In genomic region chr6:30611856-30612194, GRCh38 we compare ENCODE assay signal across 14 cellular contexts. TPM values are rescaled to one million over a fixed set of nuclear protein-coding genes. Genes with fewer than 3 reads are reported as not detected.
DNase-seq lines count a peak whose midpoint lies in the region; ATAC-seq and TF ChIP-seq lines count a peak whose summit lies in the region.
"Had no signal": no experiment of that assay in that cellular context is flagged by ENCODE, and none has a peak within 500 bp of the region (broad histone marks: within the 10 kb centered on the region; RNA-seq: fewer than 3 reads in every experiment).

No MANE protein-coding gene starts in this region.

- H3K27ac Mint-ChIP-seq in activated T-helper 2 cell treated with anti-CD3 and anti-CD28 coated beads, Interferon-gamma antibody, Interleukin-2, Interleukin-4, amounts not matched to agents 10 μg/mL and 5 μg/mL and 100 μg/mL, durations not matched to agents 14 hours and 24 hours and 36 hours = peak overlapping the region; percentile 67

- no peak for ATAC-seq in right cardiac atrium
- no peak for ATAC-seq in HG02610 (IDR thresholded peaks at IDR 0.05; ENCODE audit: unreplicated experiment)
- ATAC-seq: left lobe of liver had no signal

- H3K4me1 ChIP-seq in cardiac muscle cell (ENCODE audit: low read depth) (peaks cover 13% of the 10 kb centered on the region), right cardiac atrium (ENCODE audit: control insufficient read depth, insufficient read depth, low read length) (peaks cover 6% of the 10 kb centered on the region), muscle layer of duodenum (ENCODE audit: control insufficient read depth in 1 of 2, insufficient read depth in 2 of 2, low read length in 2 of 2) (peaks cover 24 to 44% of the 10 kb centered on the region in 2 donors), uterus (peaks cover 0 to 21% of the 10 kb centered on the region in 2 donors)

- DNase-seq in cardiac muscle cell (ENCODE audit: low read depth in 1 of 2, low spot score in 1 of 2) (no peak), right cardiac atrium (no peak), uterus (no peak), NCI-H345 treated with DMSO at 0.1 percent for 48 hours (lab: John Stamatoyannopoulos, UW; ENCODE audit: unreplicated experiment) (no peak)
- no peak for DNase-seq in activated T-helper 2 cell treated with anti-CD3 and anti-CD28 coated beads, Interferon-gamma antibody, Interleukin-2, Interleukin-4, amounts not matched to agents 10 μg/mL and 5 μg/mL and 100 μg/mL, durations not matched to agents 14 hours and 24 hours and 36 hours (ENCODE audit: low spot score)
- DNase-seq in activated effector memory CD4-positive, alpha-beta T cell treated with Interleukin-2 at 50 U/mL for 16 hours = no peak
- DNase-seq: BE2C; NCI-H1048; NCI-H510A; RPMI8226; stimulated activated CD8-positive, alpha-beta memory T cell treated with anti-CD3 and anti-CD28 coated beads, Interleukin-4, amount 100 ng/mL, for 48 hours had no signal

- WGBS in right cardiac atrium = 54% methylated on average over 2 of the region's 2 CpGs

- H3K27ac ChIP-seq in cardiac muscle cell = peak overlapping the region; percentile 99
- no peak overlapping the region for H3K27ac ChIP-seq in right cardiac atrium (ENCODE audit: low read length)
- peak overlapping the region; percentile 1 for H3K27ac ChIP-seq in muscle layer of duodenum (ENCODE audit: low read length)
- H3K27ac ChIP-seq in uterus = peak overlapping the region; percentile 36 to 98

- peaks cover 30% of the 10 kb centered on the region for H3K36me3 ChIP-seq in cardiac muscle cell
- H3K36me3 ChIP-seq in muscle layer of duodenum (ENCODE audit: control insufficient read depth in 1 of 2, insufficient read depth in 2 of 2, low read length in 2 of 2) = peaks cover 34 to 47% of the 10 kb centered on the region in 2 donors
- H3K36me3 ChIP-seq in uterus = no peaks in the 10 kb centered on the region

- peaks cover 92% of the 10 kb centered on the region for H3K36me3 Mint-ChIP-seq in activated T-helper 2 cell treated with anti-CD3 and anti-CD28 coated beads, Interferon-gamma antibody, Interleukin-2, Interleukin-4, amounts not matched to agents 10 μg/mL and 5 μg/mL and 100 μg/mL, durations not matched to agents 14 hours and 24 hours and 36 hours (ENCODE audit: low read depth)

- intact Hi-C loops in right cardiac atrium (cut with DNase I) (no loop called here), uterus (cut with DNase I; ENCODE audit: low total_unique reads) (no loop called here)
- intact Hi-C loops in activated T-helper 2 cell treated with anti-CD3 and anti-CD28 coated beads, Interferon-gamma antibody, Interleukin-2, Interleukin-4, amounts not matched to agents 10 μg/mL and 5 μg/mL and 100 μg/mL, durations not matched to agents 14 hours and 24 hours and 36 hours (cut with micrococcal nuclease) = loop anchor here (10.0 kb wide), 1 partner anchor 933 kb away; the partner anchor contains the start of genes ATP6V1G2, DDX39B and NFKBIL1

- no peaks in the 10 kb centered on the region for H3K27me3 Mint-ChIP-seq in activated T-helper 2 cell treated with anti-CD3 and anti-CD28 coated beads, Interferon-gamma antibody, Interleukin-2, Interleukin-4, amounts not matched to agents 10 μg/mL and 5 μg/mL and 100 μg/mL, durations not matched to agents 14 hours and 24 hours and 36 hours (ENCODE audit: low read depth)

- no peak for TF ChIP-seq CTCF in cardiac muscle cell (IDR thresholded peaks at IDR 0.05; ENCODE audit: low read depth, low read length)
- no peak for TF ChIP-seq CTCF in uterus (IDR thresholded peaks at IDR 0.05)

- H3K4me3 ChIP-seq in cardiac muscle cell = no peak overlapping the region
- no peak overlapping the region for H3K4me3 ChIP-seq in right cardiac atrium (ENCODE audit: low read length)
- no peak overlapping the region for H3K4me3 ChIP-seq in muscle layer of duodenum (ENCODE audit: low read depth in 1 of 2, low read length in 2 of 2)
- no peak overlapping the region for H3K4me3 ChIP-seq in uterus

- no peak for TF ChIP-seq POLR2A in uterus (IDR thresholded peaks at IDR 0.05)

- peaks cover 54% of the 10 kb centered on the region for H3K4me1 Mint-ChIP-seq in activated T-helper 2 cell treated with anti-CD3 and anti-CD28 coated beads, Interferon-gamma antibody, Interleukin-2, Interleukin-4, amounts not matched to agents 10 μg/mL and 5 μg/mL and 100 μg/mL, durations not matched to agents 14 hours and 24 hours and 36 hours (ENCODE audit: low read depth)

- H3K27me3 ChIP-seq in cardiac muscle cell = no peaks in the 10 kb centered on the region
- H3K27me3 ChIP-seq in right cardiac atrium (ENCODE audit: control insufficient read depth, insufficient read depth) = no peaks in the 10 kb centered on the region
- H3K27me3 ChIP-seq in muscle layer of duodenum (ENCODE audit: low read depth, low read length) = no peaks in the 10 kb centered on the region
- H3K27me3 ChIP-seq in uterus = no peaks in the 10 kb centered on the region
- H3K27me3 ChIP-seq: BE2C had no signal

- no peak overlapping the region for H3K4me3 Mint-ChIP-seq in activated T-helper 2 cell treated with anti-CD3 and anti-CD28 coated beads, Interferon-gamma antibody, Interleukin-2, Interleukin-4, amounts not matched to agents 10 μg/mL and 5 μg/mL and 100 μg/mL, durations not matched to agents 14 hours and 24 hours and 36 hours (ENCODE audit: low read depth)

- H3K9me3 ChIP-seq in cardiac muscle cell (ENCODE audit: low read depth) (no peaks in the 10 kb centered on the region), right cardiac atrium (ENCODE audit: control insufficient read depth, low read length) (no peaks in the 10 kb centered on the region), muscle layer of duodenum (ENCODE audit: control insufficient read depth in 1 of 2, low read length in 2 of 2) (no peaks in the 10 kb centered on the region), uterus (no peaks in the 10 kb centered on the region)
- H3K9me3 ChIP-seq: BE2C had no signal

- no peaks in the 10 kb centered on the region for H3K9me3 Mint-ChIP-seq in activated T-helper 2 cell treated with anti-CD3 and anti-CD28 coated beads, Interferon-gamma antibody, Interleukin-2, Interleukin-4, amounts not matched to agents 10 μg/mL and 5 μg/mL and 100 μg/mL, durations not matched to agents 14 hours and 24 hours and 36 hours

RNA-seq across cellular contexts. Expression of gene PPP1R10, which starts 5.2 kb away (rescaled TPM):
- total RNA-seq in cardiac muscle cell (47.3 and 65.6 TPM in 2 replicates), right cardiac atrium (10 to 100 TPM; 36.5 to 46.6 (median 43.4) TPM), uterus (10 to 100 TPM; 24.1 to 86.0 (median 40.2) TPM)
- polyA plus RNA-seq in cardiac muscle cell (42.4 and 42.9 TPM in 2 replicates), right cardiac atrium (16.0 TPM)
- 96.7 and 102 TPM in 2 replicates for total RNA-seq in activated T-helper 2 cell treated with anti-CD3 and anti-CD28 coated beads, Interferon-gamma antibody, Interleukin-2, Interleukin-4, amounts not matched to agents 10 μg/mL and 5 μg/mL and 100 μg/mL, durations not matched to agents 14 hours and 24 hours and 36 hours

RNA-seq across cellular contexts. Expression of gene MRPS18B, which starts 5.8 kb away (rescaled TPM):
- total RNA-seq in cardiac muscle cell (54.4 and 58.2 TPM in 2 replicates), right cardiac atrium (10 to 100 TPM; 60.2 to 77.5 (median 72.0) TPM), uterus (10 to 100 TPM; 15.1 to 45.5 (median 36.7) TPM)
- polyA plus RNA-seq in cardiac muscle cell (107 and 120 TPM in 2 replicates), right cardiac atrium (97.6 TPM)
- 71.9 and 74.9 TPM in 2 replicates for total RNA-seq in activated T-helper 2 cell treated with anti-CD3 and anti-CD28 coated beads, Interferon-gamma antibody, Interleukin-2, Interleukin-4, amounts not matched to agents 10 μg/mL and 5 μg/mL and 100 μg/mL, durations not matched to agents 14 hours and 24 hours and 36 hours

RNA-seq across cellular contexts. Expression of gene ATAT1, which starts 14.8 kb away (rescaled TPM):
- total RNA-seq in cardiac muscle cell (11.2 and 18.3 TPM in 2 replicates), right cardiac atrium (1 to 10 TPM; 2.6 to 3.5 (median 3.2) TPM), uterus (10 to 100 TPM in 2 of 4 donors, 1 to 10 TPM in 1, not detected in 1; 8.5 to 10.2 (median 10.1) TPM)
- polyA plus RNA-seq in cardiac muscle cell (17.3 and 18.0 TPM in 2 replicates), right cardiac atrium (2.8 TPM)
- 11.8 and 13.9 TPM in 2 replicates for total RNA-seq in activated T-helper 2 cell treated with anti-CD3 and anti-CD28 coated beads, Interferon-gamma antibody, Interleukin-2, Interleukin-4, amounts not matched to agents 10 μg/mL and 5 μg/mL and 100 μg/mL, durations not matched to agents 14 hours and 24 hours and 36 hours

RNA-seq across cellular contexts. Expression of gene C6orf136, which starts 35.1 kb away (rescaled TPM):
- total RNA-seq in cardiac muscle cell (27.5 and 28.5 TPM in 2 replicates), right cardiac atrium (10 to 100 TPM; 37.9 to 53.0 (median 45.5) TPM), uterus (10 to 100 TPM in 1 of 4 donors, 1 to 10 TPM in 3; 5.6 to 22.2 (median 7.7) TPM)
- polyA plus RNA-seq in cardiac muscle cell (31.7 and 40.1 TPM in 2 replicates), right cardiac atrium (46.3 TPM)
- total RNA-seq in activated T-helper 2 cell treated with anti-CD3 and anti-CD28 coated beads, Interferon-gamma antibody, Interleukin-2, Interleukin-4, amounts not matched to agents 10 μg/mL and 5 μg/mL and 100 μg/mL, durations not matched to agents 14 hours and 24 hours and 36 hours = 23.1 and 28.2 TPM in 2 replicates

RNA-seq across cellular contexts. Expression of gene ABCF1, which starts 40.6 kb away (rescaled TPM):
- 54.4 and 61.9 TPM in 2 replicates for total RNA-seq in cardiac muscle cell
- 52.5 and 54.6 TPM in 2 replicates for polyA plus RNA-seq in cardiac muscle cell
- total RNA-seq in right cardiac atrium = 10 to 100 TPM; 36.7 to 40.7 (median 39.2) TPM
- 26.8 TPM for polyA plus RNA-seq in right cardiac atrium
- total RNA-seq in activated T-helper 2 cell treated with anti-CD3 and anti-CD28 coated beads, Interferon-gamma antibody, Interleukin-2, Interleukin-4, amounts not matched to agents 10 μg/mL and 5 μg/mL and 100 μg/mL, durations not matched to agents 14 hours and 24 hours and 36 hours = 102 and 112 TPM in 2 replicates
- 10 to 100 TPM; 17.4 to 48.6 (median 28.9) TPM for total RNA-seq in uterus
